In the genomic region with DNA sequence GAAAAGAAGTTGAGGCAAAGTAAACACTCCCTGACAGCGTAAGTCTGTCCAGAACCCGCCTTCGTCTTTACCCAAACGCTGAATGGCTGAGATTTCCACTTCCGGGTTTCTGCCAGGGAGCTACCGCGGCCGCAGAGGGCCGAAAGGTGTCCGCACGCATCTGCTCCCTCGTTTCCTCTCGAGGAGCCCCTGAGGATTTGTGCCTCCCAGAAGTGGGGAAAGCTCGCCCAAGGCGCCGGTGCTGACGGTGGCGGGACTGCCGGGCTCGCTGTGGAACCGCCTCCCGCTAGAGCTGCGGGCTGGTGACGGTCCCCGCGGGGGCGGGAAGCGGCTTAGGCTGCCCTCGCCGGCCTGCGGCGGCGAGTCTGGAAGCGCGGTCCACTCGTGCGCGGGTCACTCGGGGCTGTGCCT, we compare ENCODE assay signal across 9 cellular contexts.
DNase-seq lines count a peak whose midpoint lies in the region; ATAC-seq lines count a peak whose summit lies in the region.
"Had no signal": no experiment of that assay in that cellular context is flagged by ENCODE, and none has a peak within 500 bp of the region (broad histone marks: within the 10 kb centered on the region; RNA-seq: fewer than 3 reads in every experiment).

No MANE protein-coding gene starts in this region.

- CTCF ChIA-PET in activated CD4-positive, alpha-beta T cell treated with anti-CD3 and anti-CD28 coated beads, Interleukin-2, amount 10 ng/mL, durations not matched to agents 7 days and 5 days (lab: Charles Lee): no interaction called here

- peaks cover 3% of the 10 kb centered on the region for H3K4me1 Mint-ChIP-seq in activated CD4-positive, alpha-beta T cell treated with anti-CD3 and anti-CD28 coated beads, Interleukin-2, amount 10 ng/mL, durations not matched to agents 7 days and 5 days
- no peaks in the 10 kb centered on the region for H3K4me1 Mint-ChIP-seq in naive B cell
- H3K4me1 Mint-ChIP-seq: nephron had no signal

- H3K9ac ChIP-seq in ES-I3 (ENCODE audit: low read depth, low read length): peak overlapping the region; percentile 28; the same call in 1 of the 2 replicates

- no peaks in the 10 kb centered on the region for H3K4me1 ChIP-seq in ES-I3 (ENCODE audit: insufficient read depth, low read length)

- ATAC-seq in naive B cell (ENCODE audit: low read depth in 2 of 2) (no peak), GM19328 (IDR thresholded peaks at IDR 0.05; ENCODE audit: unreplicated experiment) (no peak), HG02623 (IDR thresholded peaks at IDR 0.05; ENCODE audit: unreplicated experiment) (no peak)

- H3K4me3 Mint-ChIP-seq in activated CD4-positive, alpha-beta T cell treated with anti-CD3 and anti-CD28 coated beads, Interleukin-2, amount 10 ng/mL, durations not matched to agents 7 days and 5 days: peak overlapping the region; percentile 65
- H3K4me3 Mint-ChIP-seq in naive B cell: peak overlapping the region in 2 of 8 donors; percentile 34 to 51
- H3K4me3 Mint-ChIP-seq: nephron had no signal

- H3K27me3 Mint-ChIP-seq in activated CD4-positive, alpha-beta T cell treated with anti-CD3 and anti-CD28 coated beads, Interleukin-2, amount 10 ng/mL, durations not matched to agents 7 days and 5 days: no peaks in the 10 kb centered on the region
- no peaks in the 10 kb centered on the region for H3K27me3 Mint-ChIP-seq in naive B cell

- no peaks in the 10 kb centered on the region for H3K36me3 ChIP-seq in ES-I3 (ENCODE audit: insufficient read depth, low read length)

- peaks cover 17% of the 10 kb centered on the region for H3K9me3 Mint-ChIP-seq in activated CD4-positive, alpha-beta T cell treated with anti-CD3 and anti-CD28 coated beads, Interleukin-2, amount 10 ng/mL, durations not matched to agents 7 days and 5 days
- peaks cover 3 to 13% (median 6%) of the 10 kb centered on the region in 7 donors for H3K9me3 Mint-ChIP-seq in naive B cell

- H3K36me3 Mint-ChIP-seq in activated CD4-positive, alpha-beta T cell treated with anti-CD3 and anti-CD28 coated beads, Interleukin-2, amount 10 ng/mL, durations not matched to agents 7 days and 5 days (ENCODE audit: low read depth): no peaks in the 10 kb centered on the region
- no peaks in the 10 kb centered on the region for H3K36me3 Mint-ChIP-seq in naive B cell

- peak; percentile 35 for DNase-seq in NCI-H1105 (lab: John Stamatoyannopoulos, UW)
- DNase-seq in activated CD4-positive, alpha-beta T cell treated with anti-CD3 and anti-CD28 coated beads, Interleukin-2, amount 10 ng/mL, durations not matched to agents 7 days and 5 days: peak; percentile 8
- peak; percentile 38 for DNase-seq in naive B cell
- DNase-seq in NOMO-1 treated with DMSO at 0.1 percent for 48 hours (lab: John Stamatoyannopoulos, UW; ENCODE audit: unreplicated experiment): no peak
- DNase-seq in NK-92 (lab: John Stamatoyannopoulos, UW; ENCODE audit: unreplicated experiment): no peak

- no peaks in the 10 kb centered on the region for H3K9me3 ChIP-seq in ES-I3 (ENCODE audit: control insufficient read depth, insufficient read depth, low read length)

- POLR2A ChIA-PET in activated CD4-positive, alpha-beta T cell treated with anti-CD3 and anti-CD28 coated beads, Interleukin-2, amount 10 ng/mL, durations not matched to agents 7 days and 5 days (lab: Charles Lee): no interaction called here

- H3K27ac Mint-ChIP-seq in activated CD4-positive, alpha-beta T cell treated with anti-CD3 and anti-CD28 coated beads, Interleukin-2, amount 10 ng/mL, durations not matched to agents 7 days and 5 days: peak overlapping the region; percentile 37
- peak overlapping the region in 1 of 6 donors; percentile 73 for H3K27ac Mint-ChIP-seq in naive B cell
- H3K27ac Mint-ChIP-seq: nephron had no signal

Comparison
In these comparisons a context has a peak if more than half of its experiments do, and no peak if none do; other contexts are left out.
1. DNase-seq: peak in NCI-H1105 (single experiment), activated CD4-positive, alpha-beta T cell treated with anti-CD3 and anti-CD28 coated beads, Interleukin-2, amount 10 ng/mL, durations not matched to agents 7 days and 5 days (single experiment) and naive B cell (single experiment); none in NOMO-1 treated with DMSO at 0.1 percent for 48 hours (single experiment) and NK-92 (single experiment).